40 cellular contexts compared by ENCODE assay signal in genomic region chr2:32220445-32220844, GRCh38. TPM values are rescaled to one million over a fixed set of nuclear protein-coding genes. Genes with fewer than 3 reads are reported as not detected.
"Had no signal": no experiment of that assay in that cellular context is flagged by ENCODE, and none has a peak within 500 bp of the region (broad histone marks: within the 10 kb centered on the region; RNA-seq: fewer than 3 reads in every experiment).

No MANE protein-coding gene starts in this region.

- H3K27me3 Mint-ChIP-seq: activated naive CD4-positive, alpha-beta T cell treated with anti-CD3 and anti-CD28 coated beads, Interleukin-2, amount 10 ng/mL, durations not matched to agents 7 days and 5 days; activated naive CD4-positive, alpha-beta T cell treated with anti-CD3 and anti-CD28 coated beads, Interleukin-2, amount 50 U/mL, for 24 hours; activated naive CD8-positive, alpha-beta T cell; activated naive CD8-positive, alpha-beta T cell treated with anti-CD3 and anti-CD28 coated beads for 36 hours; activated naive CD8-positive, alpha-beta T cell treated with anti-CD3 and anti-CD28 coated beads, Interleukin-2, amount 10 ng/mL, durations not matched to agents 7 days and 5 days; activated naive CD8-positive, alpha-beta T cell treated with anti-CD3 and anti-CD28 coated beads, Interleukin-2, amount 50 U/mL, for 24 hours; activated T-cell treated with anti-CD3 and anti-CD28 coated beads, Interleukin-2, amount 50 U/mL, for 24 hours; activated T-helper 17 cell treated with anti-CD3 and anti-CD28 coated beads, Interleukin-2, amount 50 U/mL, for 72 hours; brain; central memory CD8-positive, alpha-beta T cell had no signal

- FAIRE-seq: astrocyte, bronchial epithelial cell had no signal

- H3K4me3 ChIP-seq: adrenal gland, ascending aorta, breast epithelium, cardiac muscle cell had no signal

- H3K4me1 ChIP-seq: adrenal gland, ascending aorta, breast epithelium had no signal

- H3K27ac ChIP-seq: adrenal gland, ascending aorta, brain microvascular endothelial cell, breast epithelium, cardiac muscle cell had no signal

- H3K27ac Mint-ChIP-seq: activated naive CD4-positive, alpha-beta T cell treated with anti-CD3 and anti-CD28 coated beads for 36 hours; activated naive CD4-positive, alpha-beta T cell treated with anti-CD3 and anti-CD28 coated beads, Interleukin-2, amount 10 ng/mL, durations not matched to agents 7 days and 5 days; activated naive CD4-positive, alpha-beta T cell treated with anti-CD3 and anti-CD28 coated beads, Interleukin-2, amount 50 U/mL, for 24 hours; activated naive CD4-positive, alpha-beta T cell treated with anti-CD3 and anti-CD28 coated beads, Interleukin-2, amount 50 U/mL, for 72 hours; activated naive CD8-positive, alpha-beta T cell; activated naive CD8-positive, alpha-beta T cell treated with anti-CD3 and anti-CD28 coated beads for 36 hours; activated naive CD8-positive, alpha-beta T cell treated with anti-CD3 and anti-CD28 coated beads, Interleukin-2, amount 10 ng/mL, durations not matched to agents 7 days and 5 days; activated naive CD8-positive, alpha-beta T cell treated with anti-CD3 and anti-CD28 coated beads, Interleukin-2, amount 50 U/mL, for 24 hours; activated T-cell treated with anti-CD3 and anti-CD28 coated beads, Interleukin-2, amount 50 U/mL, for 24 hours; activated T-helper 1 cell treated with anti-CD3 and anti-CD28 coated beads, Interleukin-12 subunit alpha, Interleukin-12 subunit beta, Interleukin-2, Interleukin-4 antibody, amounts not matched to agents 30 ng/mL and 10 ng/mL and 1 ng/mL, durations not matched to agents 14 hours and 24 hours and 36 hours; activated T-helper 17 cell treated with anti-CD3 and anti-CD28 coated beads, Interleukin-2, amount 50 U/mL, for 72 hours; activated T-helper 2 cell treated with anti-CD3 and anti-CD28 coated beads, Interferon-gamma antibody, Interleukin-2, Interleukin-4, amounts not matched to agents 10 μg/mL and 5 μg/mL and 100 μg/mL, durations not matched to agents 14 hours and 24 hours and 36 hours; brain had no signal

- H3K4me3 Mint-ChIP-seq: activated naive CD4-positive, alpha-beta T cell treated with anti-CD3 and anti-CD28 coated beads for 36 hours; activated naive CD4-positive, alpha-beta T cell treated with anti-CD3 and anti-CD28 coated beads, Interleukin-2, amount 10 ng/mL, durations not matched to agents 7 days and 5 days; activated naive CD4-positive, alpha-beta T cell treated with anti-CD3 and anti-CD28 coated beads, Interleukin-2, amount 50 U/mL, for 24 hours; activated naive CD8-positive, alpha-beta T cell; activated naive CD8-positive, alpha-beta T cell treated with anti-CD3 and anti-CD28 coated beads for 36 hours; activated naive CD8-positive, alpha-beta T cell treated with anti-CD3 and anti-CD28 coated beads, Interleukin-2, amount 10 ng/mL, durations not matched to agents 7 days and 5 days; activated naive CD8-positive, alpha-beta T cell treated with anti-CD3 and anti-CD28 coated beads, Interleukin-2, amount 50 U/mL, for 24 hours; activated T-cell treated with anti-CD3 and anti-CD28 coated beads, Interleukin-2, amount 50 U/mL, for 24 hours; activated T-cell treated with anti-CD3 and anti-CD28 coated beads, Interleukin-2, amount 50 U/mL, for 4 hours; activated T-helper 1 cell treated with anti-CD3 and anti-CD28 coated beads, Interleukin-12 subunit alpha, Interleukin-12 subunit beta, Interleukin-2, Interleukin-4 antibody, amounts not matched to agents 30 ng/mL and 10 ng/mL and 1 ng/mL, durations not matched to agents 14 hours and 24 hours and 36 hours; activated T-helper 17 cell treated with anti-CD3 and anti-CD28 coated beads, Interleukin-2, amount 50 U/mL, for 72 hours; brain; central memory CD8-positive, alpha-beta T cell had no signal

- H3K9me3 ChIP-seq: adrenal gland, ascending aorta, breast epithelium had no signal

- ATAC-seq: activated naive CD4-positive, alpha-beta T cell treated with anti-CD3 and anti-CD28 coated beads, Interleukin-2, amount 50 U/mL, for 72 hours; activated naive CD8-positive, alpha-beta T cell treated with anti-CD3 and anti-CD28 coated beads, Interleukin-2, amount 50 U/mL, for 24 hours; activated T-cell treated with anti-CD3 and anti-CD28 coated beads, Interleukin-2, amount 50 U/mL, for 4 hours; activated T-helper 17 cell treated with anti-CD3 and anti-CD28 coated beads, Interleukin-2, amount 50 U/mL, for 72 hours had no signal

- DNase-seq: activated effector memory CD4-positive, alpha-beta T cell treated with anti-CD3 and anti-CD28 coated beads, Interleukin-2, amount 50 U/mL, for 16 hours; activated effector memory CD4-positive, alpha-beta T cell treated with Interleukin-2 at 50 U/mL for 16 hours; activated gamma-delta T cell; activated gamma-delta T cell treated with Interleukin-2 at 50 U/mL for 16 hours; activated naive CD4-positive, alpha-beta T cell; activated naive CD4-positive, alpha-beta T cell treated with anti-CD3 and anti-CD28 coated beads for 36 hours; activated naive CD4-positive, alpha-beta T cell treated with anti-CD3 and anti-CD28 coated beads, Interleukin-2, amount 10 ng/mL, durations not matched to agents 7 days and 5 days; activated naive CD4-positive, alpha-beta T cell treated with anti-CD3 and anti-CD28 coated beads, Interleukin-2, amount 50 U/mL, for 16 hours; activated naive CD4-positive, alpha-beta T cell treated with Interleukin-2 at 50 U/mL for 16 hours; activated naive CD8-positive, alpha-beta T cell treated with anti-CD3 and anti-CD28 coated beads for 36 hours; activated naive CD8-positive, alpha-beta T cell treated with anti-CD3 and anti-CD28 coated beads, Interleukin-2, amount 10 ng/mL, durations not matched to agents 7 days and 5 days; activated naive CD8-positive, alpha-beta T cell treated with anti-CD3 and anti-CD28 coated beads, Interleukin-2, amount 50 U/mL, for 24 hours; activated T-cell treated with anti-CD3 and anti-CD28 coated beads for 4 hours; activated T-cell treated with anti-CD3 and anti-CD28 coated beads, Interleukin-2, amount 50 U/mL, for 1 hour; activated T-cell treated with anti-CD3 and anti-CD28 coated beads, Interleukin-2, amount 50 U/mL, for 24 hours; activated T-cell treated with anti-CD3 and anti-CD28 coated beads, Interleukin-2, amount 50 U/mL, for 4 hours; activated T-cell treated with anti-CD3 and anti-CD28 coated beads, Interleukin-2, amount 50 U/mL, for 48 hours; adrenal gland; amniotic stem cell; amygdala; anterior cingulate cortex; aorta; brain microvascular endothelial cell; caudate nucleus; central memory CD4-positive, alpha-beta T cell; cerebellar nuclear complex had no signal

- H3K4me1 Mint-ChIP-seq: activated naive CD4-positive, alpha-beta T cell treated with anti-CD3 and anti-CD28 coated beads, Interleukin-2, amount 10 ng/mL, durations not matched to agents 7 days and 5 days; activated naive CD4-positive, alpha-beta T cell treated with anti-CD3 and anti-CD28 coated beads, Interleukin-2, amount 50 U/mL, for 24 hours; activated naive CD8-positive, alpha-beta T cell treated with anti-CD3 and anti-CD28 coated beads for 36 hours; activated naive CD8-positive, alpha-beta T cell treated with anti-CD3 and anti-CD28 coated beads, Interleukin-2, amount 10 ng/mL, durations not matched to agents 7 days and 5 days; activated naive CD8-positive, alpha-beta T cell treated with anti-CD3 and anti-CD28 coated beads, Interleukin-2, amount 50 U/mL, for 24 hours; activated T-helper 17 cell treated with anti-CD3 and anti-CD28 coated beads, Interleukin-2, amount 50 U/mL, for 72 hours; brain; central memory CD8-positive, alpha-beta T cell had no signal

- H3K27me3 ChIP-seq: adrenal gland, ascending aorta, brain microvascular endothelial cell, breast epithelium, cardiac muscle cell had no signal

- H3K9me3 Mint-ChIP-seq: activated naive CD4-positive, alpha-beta T cell treated with anti-CD3 and anti-CD28 coated beads for 36 hours; activated naive CD4-positive, alpha-beta T cell treated with anti-CD3 and anti-CD28 coated beads, Interleukin-2, amount 10 ng/mL, durations not matched to agents 7 days and 5 days; activated naive CD4-positive, alpha-beta T cell treated with anti-CD3 and anti-CD28 coated beads, Interleukin-2, amount 50 U/mL, for 24 hours; activated naive CD4-positive, alpha-beta T cell treated with anti-CD3 and anti-CD28 coated beads, Interleukin-2, amount 50 U/mL, for 72 hours; activated naive CD8-positive, alpha-beta T cell treated with anti-CD3 and anti-CD28 coated beads for 36 hours; activated naive CD8-positive, alpha-beta T cell treated with anti-CD3 and anti-CD28 coated beads, Interleukin-2, amount 10 ng/mL, durations not matched to agents 7 days and 5 days; activated naive CD8-positive, alpha-beta T cell treated with anti-CD3 and anti-CD28 coated beads, Interleukin-2, amount 50 U/mL, for 24 hours; activated T-cell treated with anti-CD3 and anti-CD28 coated beads, Interleukin-2, amount 50 U/mL, for 24 hours; activated T-cell treated with anti-CD3 and anti-CD28 coated beads, Interleukin-2, amount 50 U/mL, for 4 hours; activated T-helper 1 cell treated with anti-CD3 and anti-CD28 coated beads, Interleukin-12 subunit alpha, Interleukin-12 subunit beta, Interleukin-2, Interleukin-4 antibody, amounts not matched to agents 30 ng/mL and 10 ng/mL and 1 ng/mL, durations not matched to agents 14 hours and 24 hours and 36 hours; activated T-helper 17 cell treated with anti-CD3 and anti-CD28 coated beads, Interleukin-2, amount 50 U/mL, for 72 hours; activated T-helper 2 cell treated with anti-CD3 and anti-CD28 coated beads, Interferon-gamma antibody, Interleukin-2, Interleukin-4, amounts not matched to agents 10 μg/mL and 5 μg/mL and 100 μg/mL, durations not matched to agents 14 hours and 24 hours and 36 hours; brain; central memory CD8-positive, alpha-beta T cell had no signal

RNA-seq across cellular contexts. Expression of gene NLRC4, which starts 44.2 kb away (rescaled TPM):
- total RNA-seq: activated naive CD4-positive, alpha-beta T cell treated with anti-CD3 and anti-CD28 coated beads for 36 hours; activated naive CD8-positive, alpha-beta T cell treated with anti-CD3 and anti-CD28 coated beads for 36 hours; activated T-cell treated with anti-CD3 and anti-CD28 coated beads, Interleukin-2, amount 50 U/mL, for 4 hours; astrocyte; cardiac muscle cell; chondrocyte had no signal
